3 cellular contexts compared by ENCODE assay signal in genomic region chr2:49199266-49199665, GRCh38. TPM values are rescaled to one million over a fixed set of nuclear protein-coding genes. Genes with fewer than 3 reads are reported as not detected.
"Had no signal": no experiment of that assay in that cellular context is flagged by ENCODE, and none has a peak within 500 bp of the region (broad histone marks: within the 10 kb centered on the region; RNA-seq: fewer than 3 reads in every experiment).

No MANE protein-coding gene starts in this region.

- DNase-seq: GDM1, GF-D8 had no signal

- H3K4me3 ChIP-seq: GM12878 had no signal

RNA-seq across cellular contexts. Expression of gene FSHR, which starts 45.0 kb away (rescaled TPM):
- polyA plus RNA-seq: GM12878 had no signal
